In genomic region chr1:38207275-38207674, GRCh38 we compare ENCODE assay signal across 3 cellular contexts.
TF ChIP-seq lines count a peak whose summit lies in the region.

No MANE protein-coding gene starts in this region.

TF ChIP-seq in SK-N-SH treated with all-trans-retinoic acid at 6 μM for 48 hours, 23 proteins besides CTCF, POLR2A, EP300 and RAD21 (continued from another document):
- TF ChIP-seq TSHZ2 (CRISPR knock-in tag; IDR thresholded peaks at IDR 0.05), result no peak
- TF ChIP-seq ZNF8 (CRISPR knock-in tag; IDR thresholded peaks at IDR 0.05), result no peak
- no peak for TF ChIP-seq PPARA (CRISPR knock-in tag; IDR thresholded peaks at IDR 0.05; ENCODE audit: borderline replicate concordance)
- TF ChIP-seq ZNF70 (CRISPR knock-in tag; IDR thresholded peaks at IDR 0.05), result no peak
TF ChIP-seq in SK-N-SH treated with all-trans-retinoic acid at 6 μM for 48 hours: peak in this region for 0.

TF ChIP-seq in SK-N-SH, 30 proteins besides CTCF, POLR2A, EP300 and RAD21 (continued from another document):
- TF ChIP-seq TEAD4 (IDR thresholded peaks at IDR 0.05; ENCODE audit: borderline replicate concordance, insufficient read depth), result no peak
- no peak for TF ChIP-seq NFIC (IDR thresholded peaks at IDR 0.05; ENCODE audit: borderline replicate concordance)
- no peak for TF ChIP-seq GABPA (IDR thresholded peaks at IDR 0.05; ENCODE audit: low read depth)
- no peak for TF ChIP-seq USF2 (IDR thresholded peaks at IDR 0.05; ENCODE audit: borderline replicate concordance, low read depth, low read length)
- TF ChIP-seq SIN3A (IDR thresholded peaks at IDR 0.05; ENCODE audit: borderline replicate concordance, low read depth, low read length), result no peak

TF ChIP-seq in H1, 55 proteins besides CTCF, POLR2A, EP300 and RAD21 (continued from another document):
- no peak for TF ChIP-seq USF2 (IDR thresholded peaks at IDR 0.05; ENCODE audit: low read length)
- TF ChIP-seq CHD2 (IDR thresholded peaks at IDR 0.05; ENCODE audit: low read length), result no peak
